In the genomic region with DNA sequence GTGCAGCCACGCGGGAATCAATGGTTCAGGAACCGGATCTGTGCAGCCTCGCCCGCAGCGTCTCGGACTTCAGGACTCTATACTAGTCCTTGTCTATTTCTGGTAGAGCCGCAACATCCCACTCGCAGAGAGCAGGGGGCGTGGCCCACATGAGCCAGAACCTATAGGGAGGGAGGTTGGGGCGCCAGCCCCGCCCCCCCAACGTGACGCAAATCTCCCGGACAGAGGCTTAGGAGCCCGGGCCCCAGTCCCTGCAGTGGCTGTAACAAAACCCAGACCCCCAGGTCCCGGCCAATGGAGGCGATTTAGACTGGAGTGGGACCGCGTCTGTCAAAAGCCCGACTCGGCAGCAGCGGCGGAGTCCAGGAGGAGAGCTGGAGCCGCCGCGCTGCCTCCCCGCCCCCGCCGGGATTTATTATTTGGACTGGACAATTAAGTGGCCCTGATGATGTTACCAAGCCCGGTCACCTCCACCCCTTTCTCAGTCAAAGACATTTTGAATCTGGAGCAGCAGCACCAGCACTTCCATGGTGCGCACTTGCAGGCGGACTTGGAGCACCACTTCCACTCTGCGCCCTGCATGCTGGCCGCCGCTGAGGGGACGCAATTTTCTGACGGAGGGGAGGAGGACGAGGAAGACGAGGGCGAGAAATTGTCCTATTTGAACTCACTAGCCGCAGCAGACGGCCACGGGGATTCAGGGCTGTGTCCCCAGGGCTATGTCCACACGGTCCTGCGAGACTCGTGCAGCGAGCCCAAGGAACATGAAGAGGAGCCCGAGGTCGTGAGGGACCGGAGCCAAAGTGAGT, we compare ENCODE assay signal across 8 cellular contexts. TPM values are rescaled to one million over a fixed set of nuclear protein-coding genes. Genes with fewer than 3 reads are reported as not detected.
DNase-seq lines count a peak whose midpoint lies in the region; ATAC-seq, FAIRE-seq and TF ChIP-seq lines count a peak whose summit lies in the region.

A gene (plus strand): TSS at position 256 of the 809 bp plus-strand sequence. CDS start 190 bp downstream, at position 446.

- H3K27me3 Mint-ChIP-seq in T-helper 2 cell treated with Interferon-gamma antibody and Interleukin-4, amounts not matched to agents 5 μg/mL and 100 μg/mL, for 36 hours (ENCODE audit: low read depth): peaks cover 93% of the 10 kb centered on the region

- H3K27ac ChIP-seq in cardiac muscle cell: no peak within 1 kb of the TSS
- no peak within 1 kb of the TSS for H3K27ac ChIP-seq in smooth muscle cell (ENCODE audit: low read depth)
- H3K27ac ChIP-seq in caudate nucleus (ENCODE audit: low read depth, low read length): no peak within 1 kb of the TSS

- no peaks in the 10 kb centered on the region for H3K79me2 ChIP-seq in smooth muscle cell (ENCODE audit: low read depth)

- H3K4me1 Mint-ChIP-seq in T-helper 2 cell treated with Interferon-gamma antibody and Interleukin-4, amounts not matched to agents 5 μg/mL and 100 μg/mL, for 36 hours (ENCODE audit: low read depth): peaks cover 15% of the 10 kb centered on the region

- H3K9me3 Mint-ChIP-seq in T-helper 2 cell treated with Interferon-gamma antibody and Interleukin-4, amounts not matched to agents 5 μg/mL and 100 μg/mL, for 36 hours: no peaks in the 10 kb centered on the region

- peaks cover 100% of the 10 kb centered on the region for H3K27me3 ChIP-seq in cardiac muscle cell
- peaks cover 100% of the 10 kb centered on the region for H3K27me3 ChIP-seq in smooth muscle cell (ENCODE audit: low read depth)

- DNase-seq in DMS53 treated with DMSO at 0.1 percent for 48 hours (lab: John Stamatoyannopoulos, UW; ENCODE audit: unreplicated experiment) (peak; percentile 13), cardiac muscle cell (ENCODE audit: low read depth in 1 of 2, low spot score in 1 of 2) (peak; percentile 62 to 94), smooth muscle cell (lab: John Stamatoyannopoulos, UW; ENCODE audit: unreplicated experiment) (no peak), GM12892 (ENCODE audit: insufficient read length) (no peak), caudate nucleus (lab: John Stamatoyannopoulos, UW) (no peak)
- DNase-seq in T-helper 2 cell treated with Interferon-gamma antibody and Interleukin-4, amounts not matched to agents 5 μg/mL and 100 μg/mL, for 36 hours (ENCODE audit: low spot score): peak; percentile 33

- TF ChIP-seq POLR2A in GM12892 (IDR thresholded peaks at IDR 0.05; ENCODE audit: low read depth, low read length): no peak

- H3K9me3 ChIP-seq in cardiac muscle cell (ENCODE audit: low read depth): no peaks in the 10 kb centered on the region
- no peaks in the 10 kb centered on the region for H3K9me3 ChIP-seq in smooth muscle cell (replicated peaks; ENCODE audit: low read depth)

- peak within 1 kb of the TSS; percentile 52 for H3K27ac Mint-ChIP-seq in T-helper 2 cell treated with Interferon-gamma antibody and Interleukin-4, amounts not matched to agents 5 μg/mL and 100 μg/mL, for 36 hours

- no peak for FAIRE-seq in GM12892 (lab: Jason Lieb, UNC)

- no peaks in the 10 kb centered on the region for H3F3A ChIP-seq in smooth muscle cell (ENCODE audit: low read depth)

- peak within 1 kb of the TSS; percentile 55 for H3K4me3 Mint-ChIP-seq in T-helper 2 cell treated with Interferon-gamma antibody and Interleukin-4, amounts not matched to agents 5 μg/mL and 100 μg/mL, for 36 hours

- 6% methylated on average over 51 of the region's 51 CpGs for WGBS in smooth muscle cell (ENCODE audit: low lambda C conversion rate)

- H3K36me3 ChIP-seq in cardiac muscle cell (no peaks in the 10 kb centered on the region), smooth muscle cell (ENCODE audit: low read depth) (no peaks in the 10 kb centered on the region)

- H3K36me3 Mint-ChIP-seq in T-helper 2 cell treated with Interferon-gamma antibody and Interleukin-4, amounts not matched to agents 5 μg/mL and 100 μg/mL, for 36 hours (ENCODE audit: low read depth): peaks cover 2% of the 10 kb centered on the region

- peak; percentile 59 for ATAC-seq in HG02759 (IDR thresholded peaks at IDR 0.05; ENCODE audit: unreplicated experiment)
- ATAC-seq in HG03159 (IDR thresholded peaks at IDR 0.05; ENCODE audit: unreplicated experiment): no peak

- H4K20me1 ChIP-seq in smooth muscle cell (ENCODE audit: low read depth): no peaks in the 10 kb centered on the region

- no peak for TF ChIP-seq CTCF in cardiac muscle cell (IDR thresholded peaks at IDR 0.05; ENCODE audit: low read depth, low read length)
- no peak for TF ChIP-seq CTCF in smooth muscle cell (IDR thresholded peaks at IDR 0.05; ENCODE audit: borderline replicate concordance, insufficient read depth, poor library complexity, severe bottlenecking)

- H3K4me2 ChIP-seq in smooth muscle cell: peak within 1 kb of the TSS; percentile 47

- H3K4me1 ChIP-seq in cardiac muscle cell (ENCODE audit: low read depth) (peaks cover 13% of the 10 kb centered on the region), smooth muscle cell (ENCODE audit: low read depth) (peaks cover 25% of the 10 kb centered on the region)

- H2AFZ ChIP-seq in smooth muscle cell (ENCODE audit: low read depth): no peak within 1 kb of the TSS

- H3K4me3 ChIP-seq in cardiac muscle cell (peak within 1 kb of the TSS; percentile 14), smooth muscle cell (peak within 1 kb of the TSS; percentile 23)

- H3K9ac ChIP-seq in smooth muscle cell (ENCODE audit: low read depth): no peak within 1 kb of the TSS

RNA-seq across cellular contexts. Expression of the gene that starts here (rescaled TPM):
- not detected in 2 replicates for total RNA-seq in cardiac muscle cell
- 0.39 TPM in 1 of 2 replicates, not detected in the other for polyA plus RNA-seq in cardiac muscle cell
- not detected in 2 replicates for total RNA-seq in smooth muscle cell
- not detected in 2 replicates for polyA plus RNA-seq in smooth muscle cell
- not detected for polyA plus RNA-seq in GM12892 (2012; ENCODE audit: missing spikeins)

Comparison
In these comparisons a context has a peak if more than half of its experiments do, and no peak if none do; other contexts are left out.
1. Peak in DNase-seq and H3K4me3 ChIP-seq in cardiac muscle cell; RNA of the gene not detected or under 1 TPM.
2. DNase-seq: peak in DMS53 treated with DMSO at 0.1 percent for 48 hours (single experiment) and T-helper 2 cell treated with Interferon-gamma antibody and Interleukin-4, amounts not matched to agents 5 μg/mL and 100 μg/mL, for 36 hours (single experiment); none in smooth muscle cell (single experiment), GM12892 (single experiment) and caudate nucleus (0 of 61).